Comparison of ENCODE assay signal across 24 cellular contexts in genomic region chr7:128390871-128391565, GRCh38. TPM values are rescaled to one million over a fixed set of nuclear protein-coding genes. Genes with fewer than 3 reads are reported as not detected.
"Had no signal": no experiment of that assay in that cellular context is flagged by ENCODE, and none has a peak within 500 bp of the region (broad histone marks: within the 10 kb centered on the region; RNA-seq: fewer than 3 reads in every experiment).

No MANE protein-coding gene starts in this region.

- H3K4me1 ChIP-seq: colonic mucosa had no signal

- FAIRE-seq: endometrium, frontal cortex, urothelium cell line had no signal

- H3K9me3 ChIP-seq: colonic mucosa, left lung, tibial artery had no signal

- ATAC-seq: activated naive CD8-positive, alpha-beta T cell treated with anti-CD3 and anti-CD28 coated beads, Interleukin-2, amount 50 U/mL, for 24 hours; left lung; T-cell had no signal

- H3K4me3 ChIP-seq: colonic mucosa, left lung, tibial artery had no signal

- H3K27me3 ChIP-seq: colonic mucosa had no signal

- H3K27ac ChIP-seq: brain microvascular endothelial cell, colonic mucosa, left lung, tibial artery had no signal

- DNase-seq: activated CD4-positive, alpha-beta T cell treated with anti-CD3 and anti-CD28 coated beads, Interleukin-2, amount 10 ng/mL, durations not matched to agents 24 days and 14 days; activated CD4-positive, CD25-positive, alpha-beta regulatory T cell; activated CD8-positive, alpha-beta memory T cell treated with anti-CD3 and anti-CD28 coated beads for 24 hours; activated naive CD8-positive, alpha-beta T cell treated with anti-CD3 and anti-CD28 coated beads, Interleukin-2, amount 50 U/mL, for 24 hours; anterior cingulate cortex; brain microvascular endothelial cell; central memory CD4-positive, alpha-beta T cell; colonic mucosa; mammary epithelial cell; midbrain; occipital lobe; stimulated activated CD4-positive, alpha-beta T cell treated with anti-CD3 and anti-CD28 coated beads, Interleukin-12 subunit alpha, Interleukin-12 subunit beta, amount 100 ng/mL, for 4 hours; stimulated activated CD4-positive, alpha-beta T cell treated with anti-CD3 and anti-CD28 coated beads, Interleukin-1b, Interleukin-23, amount 100 ng/mL, for 48 hours; stimulated activated CD8-positive, alpha-beta memory T cell treated with anti-CD3 and anti-CD28 coated beads, Interleukin-4, amount 100 ng/mL, for 48 hours; stimulated activated naive CD4-positive, alpha-beta T cell treated with Interleukin-2 at 50 U/mL for 16 hours; substantia nigra; T-cell; T-helper 9 cell; tibial artery had no signal

RNA-seq across cellular contexts. Expression of gene PRRT4, which starts 29.5 kb away (rescaled TPM):
- total RNA-seq: kidney epithelial cell had no signal
